In genomic region chr1:206686486-206687249, GRCh38 we compare ENCODE assay signal across 8 cellular contexts. TPM values are rescaled to one million over a fixed set of nuclear protein-coding genes. Genes with fewer than 3 reads are reported as not detected.
DNase-seq lines count a peak whose midpoint lies in the region; ATAC-seq and TF ChIP-seq lines count a peak whose summit lies in the region.

No MANE protein-coding gene starts in this region.

- ATAC-seq in HG03175 (IDR thresholded peaks at IDR 0.05; ENCODE audit: unreplicated experiment) (peak; percentile 39), thoracic aorta (ENCODE audit: insufficient number of reproducible peaks, low FRiP score, low read depth) (no peak), GM19452 (IDR thresholded peaks at IDR 0.05; ENCODE audit: unreplicated experiment) (no peak)
- ATAC-seq in activated naive CD4-positive, alpha-beta T cell treated with anti-CD3 and anti-CD28 coated beads, Interleukin-2, amount 50 U/mL, for 72 hours = peak; percentile 18 to 20

- H3K36me3 ChIP-seq in kidney epithelial cell (ENCODE audit: control insufficient read depth, insufficient read depth, low read length) = no peaks in the 10 kb centered on the region
- no peaks in the 10 kb centered on the region for H3K36me3 ChIP-seq in thoracic aorta

- TF ChIP-seq CTCF in GM12865 (IDR thresholded peaks at IDR 0.05; ENCODE audit: insufficient read depth, low read depth, low read length, missing control alignments) = no peak
- TF ChIP-seq CTCF in kidney epithelial cell (IDR thresholded peaks at IDR 0.05; ENCODE audit: insufficient read depth, low read length, poor library complexity, severe bottlenecking) = no peak
- no peak for TF ChIP-seq CTCF in thoracic aorta (IDR thresholded peaks at IDR 0.05)

- peaks cover 11 to 14% of the 10 kb centered on the region in 2 donors for H3K36me3 Mint-ChIP-seq in activated naive CD4-positive, alpha-beta T cell treated with anti-CD3 and anti-CD28 coated beads, Interleukin-2, amount 50 U/mL, for 72 hours

- peak overlapping the region; percentile 98 to 99 for H3K27ac ChIP-seq in thoracic aorta

- H3K27me3 ChIP-seq in kidney epithelial cell (ENCODE audit: control insufficient read depth, insufficient read depth, low read length) (peaks cover 8% of the 10 kb centered on the region), thoracic aorta (replicated peaks; ENCODE audit: insufficient read depth) (no peaks in the 10 kb centered on the region)

- peak overlapping the region; percentile 77 for H3K4me3 ChIP-seq in GM12865 (ENCODE audit: low read depth, low read length)
- H3K4me3 ChIP-seq in kidney epithelial cell (ENCODE audit: low read depth, low read length) = peak overlapping the region; percentile 91
- peak overlapping the region; percentile 83 for H3K4me3 ChIP-seq in thoracic aorta

- DNase-seq in GM12865 (ENCODE audit: low read depth) (peak; percentile 71), kidney epithelial cell (ENCODE audit: low read depth) (no peak), thoracic aorta (ENCODE audit: low spot score) (no peak), DMS153 treated with DMSO at 0.1 percent for 48 hours (lab: John Stamatoyannopoulos, UW; ENCODE audit: unreplicated experiment) (no peak), COLO829 (ENCODE audit: low spot score) (no peak)
- peak in 1 of 2 donors; percentile 31 for DNase-seq in activated naive CD4-positive, alpha-beta T cell treated with anti-CD3 and anti-CD28 coated beads, Interleukin-2, amount 50 U/mL, for 72 hours (ENCODE audit: low spot score in 2 of 2)

- no peaks in the 10 kb centered on the region for H3K9me3 ChIP-seq in thoracic aorta

- H3K4me1 ChIP-seq in thoracic aorta (ENCODE audit: control insufficient read depth in 1 of 2, low read depth in 2 of 2) = peaks cover 45 to 60% of the 10 kb centered on the region in 2 donors

- no peaks in the 10 kb centered on the region for H3K9me3 Mint-ChIP-seq in activated naive CD4-positive, alpha-beta T cell treated with anti-CD3 and anti-CD28 coated beads, Interleukin-2, amount 50 U/mL, for 72 hours

- H3K27ac Mint-ChIP-seq in activated naive CD4-positive, alpha-beta T cell treated with anti-CD3 and anti-CD28 coated beads, Interleukin-2, amount 50 U/mL, for 72 hours = peak overlapping the region; percentile 96 to 99

RNA-seq across cellular contexts. Expression of gene MAPKAPK2, which starts 2.0 kb away (rescaled TPM):
- total RNA-seq in activated naive CD4-positive, alpha-beta T cell treated with anti-CD3 and anti-CD28 coated beads, Interleukin-2, amount 50 U/mL, for 72 hours = 100 to 1,000 TPM in 1 of 2 donors, 10 to 100 TPM in 1; 69.4 to 116 TPM
- total RNA-seq in kidney epithelial cell (64.0 and 76.3 TPM in 2 replicates), thoracic aorta (10 to 100 TPM; 80.7 to 89.2 TPM)

RNA-seq across cellular contexts. Expression of gene DYRK3, which starts 51.3 kb away (rescaled TPM):
- 10 to 100 TPM in 1 of 2 donors, 1 to 10 TPM in 1; 2.8 to 12.8 TPM for total RNA-seq in activated naive CD4-positive, alpha-beta T cell treated with anti-CD3 and anti-CD28 coated beads, Interleukin-2, amount 50 U/mL, for 72 hours
- total RNA-seq in kidney epithelial cell (14.8 and 17.9 TPM in 2 replicates), thoracic aorta (10 to 100 TPM in 1 of 2 donors, 1 to 10 TPM in 1; 6.8 to 11.9 TPM)

Comparison
In these comparisons a context has a peak if more than half of its experiments do, and no peak if none do; other contexts are left out.
1. ATAC-seq: peak in HG03175 (single experiment) and activated naive CD4-positive, alpha-beta T cell treated with anti-CD3 and anti-CD28 coated beads, Interleukin-2, amount 50 U/mL, for 72 hours (2 of 2); none in thoracic aorta (single experiment) and GM19452 (single experiment).
2. Peak in every context shown above with its lines, with median percentiles within 50 percentile points of each other: H3K4me3 ChIP-seq.